10 cellular contexts compared by ENCODE assay signal in the genomic region with DNA sequence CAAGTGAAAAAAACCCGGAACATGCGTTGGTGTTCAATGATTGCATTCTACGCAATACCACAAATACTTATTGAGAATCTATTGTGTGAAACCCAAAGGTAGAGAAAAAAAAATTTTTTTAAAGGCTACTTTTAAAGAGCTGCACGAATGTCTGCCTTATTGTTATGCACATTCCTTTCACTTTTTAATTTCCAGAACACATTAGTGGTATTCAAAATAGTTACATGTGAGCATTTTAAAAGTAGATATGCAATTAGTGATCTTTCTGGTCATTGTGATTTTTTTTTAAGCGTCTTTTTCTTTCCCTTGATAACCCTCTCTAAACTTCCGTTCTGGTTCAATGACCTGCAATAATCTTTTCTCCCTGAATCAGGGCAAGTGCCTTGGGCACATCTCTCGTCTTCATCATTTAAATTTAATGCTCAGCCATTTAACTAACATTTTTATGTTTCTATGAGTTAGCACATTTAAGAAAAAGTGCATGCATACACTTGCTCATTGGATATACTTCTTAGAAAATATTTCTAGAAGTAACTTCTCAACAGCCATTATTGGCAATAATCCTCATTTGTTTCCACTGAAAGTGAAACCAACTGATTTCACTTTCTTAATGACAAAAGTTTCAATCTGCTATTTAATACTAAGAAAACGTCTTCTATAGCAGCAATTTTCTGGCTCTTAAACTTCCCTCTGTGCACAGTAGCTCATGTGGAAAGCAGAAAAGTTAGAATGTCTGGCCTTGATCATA.
DNase-seq lines count a peak whose midpoint lies in the region; ATAC-seq and TF ChIP-seq lines count a peak whose summit lies in the region.
"Had no signal": no experiment of that assay in that cellular context is flagged by ENCODE, and none has a peak within 500 bp of the region (broad histone marks: within the 10 kb centered on the region; RNA-seq: fewer than 3 reads in every experiment).

No MANE protein-coding gene starts in this region.

- H4K8ac ChIP-seq in IMR-90 (ENCODE audit: low read depth in 2 of 2, low read length in 2 of 2): peak overlapping the region in 1 of 2 experiments; percentile 54; a peak in 3 of 4 replicates

- H2BK120ac ChIP-seq in IMR-90 (ENCODE audit: low read depth, low read length): no peak overlapping the region

- no CpG with 5 or more reads among the region's 8 CpGs for WGBS in IMR-90 (ENCODE audit: extremely low coverage in 2 of 2, insufficient read length in 1 of 2), 2 experiments

- no peaks in the 10 kb centered on the region for H4K20me1 ChIP-seq in BLaER1 treated with 17β-estradiol and CSF1 and Interleukin-3, amounts not matched to agents 10 nM and 100 nM
- H4K20me1 ChIP-seq in IMR-90 (ENCODE audit: insufficient read depth, low read length): no peaks in the 10 kb centered on the region

- no peak for TF ChIP-seq CTCF in IMR-90 (conservative IDR thresholded peaks at IDR 0.05; ENCODE audit: low read depth, low read length)

- no peaks in the 10 kb centered on the region for H3K36me3 ChIP-seq in BLaER1 treated with 17β-estradiol and CSF1 and Interleukin-3, amounts not matched to agents 10 nM and 100 nM
- H3K36me3 ChIP-seq in IMR-90 (ENCODE audit: control insufficient read depth, insufficient read depth, low read length): peaks cover 3% of the 10 kb centered on the region; the same call in 1 of the 2 replicates
- 0 out of 2 replicates have a peak, but pooled peaks cover 2% of the 10 kb centered on the region for H3K36me3 ChIP-seq in iPS-20b (ENCODE audit: insufficient read depth, low read depth, low read length)
- no peaks in the 10 kb centered on the region for H3K36me3 ChIP-seq in H7 (replicated peaks; ENCODE audit: control insufficient read depth, insufficient read depth, low read length)

- peak overlapping the region in 4 of 10 experiments; percentile 0 to 31 (median 12); a peak in 5 of 20 replicates for H3K4me3 ChIP-seq in BLaER1 treated with 17β-estradiol and CSF1 and Interleukin-3, amounts not matched to agents 10 nM and 100 nM
- H3K4me3 ChIP-seq in IMR-90 (ENCODE audit: insufficient read depth, low read depth, low read length): 0 out of 2 replicates have a peak overlapping the region, but pooled peaks have one; percentile 26
- H3K4me3 ChIP-seq in iPS-20b (ENCODE audit: low read length): no peak overlapping the region
- no peak overlapping the region for H3K4me3 ChIP-seq in H7 (ENCODE audit: insufficient read depth, low read depth, low read length)

- ATAC-seq in GM21360 (IDR thresholded peaks at IDR 0.05; ENCODE audit: unreplicated experiment) (peak; percentile 86), IMR-90 (ENCODE audit: low read depth) (no peak)

- DNase-seq in IMR-90 (no peak), mucosa of gallbladder (ENCODE audit: low spot score) (no peak), cerebellum (ENCODE audit: low spot score) (no peak), H7 (no peak)
- no peak for DNase-seq in activated CD8-positive, alpha-beta memory T cell treated with anti-CD3 and anti-CD28 coated beads, Interleukin-2, amount 50 U/mL, for 4 hours
- DNase-seq: cortex of kidney, NCI-H2171 treated with DMSO at 0.1 percent for 48 hours had no signal

- no peak overlapping the region for H3K4ac ChIP-seq in IMR-90 (ENCODE audit: low read depth, low read length)

- peak overlapping the region; percentile 93 for H4K5ac ChIP-seq in IMR-90 (ENCODE audit: low read depth, low read length)

- H3K27me3 ChIP-seq in BLaER1 treated with 17β-estradiol and CSF1 and Interleukin-3, amounts not matched to agents 10 nM and 100 nM: no peaks in the 10 kb centered on the region
- H3K27me3 ChIP-seq in IMR-90 (ENCODE audit: control insufficient read depth, insufficient read depth, low read length) (no peaks in the 10 kb centered on the region), iPS-20b (ENCODE audit: insufficient read depth, low read length) (no peaks in the 10 kb centered on the region), H7 (ENCODE audit: control insufficient read depth, insufficient read depth, low read length) (no peaks in the 10 kb centered on the region)

- no peak overlapping the region for H4K91ac ChIP-seq in IMR-90 (ENCODE audit: insufficient read depth, low read depth, low read length)

- peaks cover 19 to 20% of the 10 kb centered on the region in 2 experiments for H3K79me1 ChIP-seq in IMR-90 (ENCODE audit: low read depth in 1 of 2, low read length in 2 of 2)

- no peak overlapping the region for H2AK9ac ChIP-seq in IMR-90 (replicated peaks; ENCODE audit: low read depth, low read length, poor library complexity)

- BruUV-seq in IMR-90 (replicated peaks; lab: Mats Ljungman, UMichigan): no TSS peak

- peak overlapping the region; percentile 11; the same call in 1 of the 2 replicates for H3K14ac ChIP-seq in IMR-90 (replicated peaks; ENCODE audit: low read depth, low read length)

- peak overlapping the region in 5 of 11 experiments; percentile 13 to 58 (median 27); a peak in 5 of 22 replicates for H3K9ac ChIP-seq in BLaER1 treated with 17β-estradiol and CSF1 and Interleukin-3, amounts not matched to agents 10 nM and 100 nM
- H3K9ac ChIP-seq in IMR-90 (ENCODE audit: low read depth, low read length): peak overlapping the region; percentile 74; the same call in 1 of the 2 replicates
- peak overlapping the region; percentile 29; the same call in 1 of the 2 replicates for H3K9ac ChIP-seq in iPS-20b (ENCODE audit: low read depth, low read length)

- no peak overlapping the region for H2AK5ac ChIP-seq in IMR-90 (ENCODE audit: low read depth, low read length)

- POLR2A ChIA-PET in IMR-90 (lab: Charles Lee; ENCODE audit: unreplicated experiment): no interaction called here

- H3K4me1 ChIP-seq in BLaER1 treated with 17β-estradiol and CSF1 and Interleukin-3, amounts not matched to agents 10 nM and 100 nM: peaks cover 5 to 17% (median 14%) of the 10 kb centered on the region in 10 experiments; a peak in 17 of 20 replicates
- H3K4me1 ChIP-seq in IMR-90 (ENCODE audit: control insufficient read depth, insufficient read depth, low read length) (peaks cover 2% of the 10 kb centered on the region; the same call in 1 of the 2 replicates), iPS-20b (ENCODE audit: insufficient read depth, low read length) (peaks cover 32% of the 10 kb centered on the region)

- H2BK20ac ChIP-seq in IMR-90 (ENCODE audit: low read depth, low read length): no peak overlapping the region

- dilution Hi-C loops in IMR-90 (cut with HindIII; ENCODE audit: low sequenced_read_pairs, unreplicated experiment): no loop called here

- H2BK15ac ChIP-seq in IMR-90 (ENCODE audit: low read depth, low read length): no peak overlapping the region

- intact Hi-C loops in IMR-90 (cut with micrococcal nuclease): no loop called here

- no peaks in the 10 kb centered on the region for H3K9me3 ChIP-seq in BLaER1 treated with 17β-estradiol and CSF1 and Interleukin-3, amounts not matched to agents 10 nM and 100 nM (replicated peaks in 1 of 11)
- H3K9me3 ChIP-seq in IMR-90 (ENCODE audit: control insufficient read depth, insufficient read depth, low read length) (no peaks in the 10 kb centered on the region), iPS-20b (ENCODE audit: insufficient read depth, low read depth, low read length) (no peaks in the 10 kb centered on the region)

- H3K23ac ChIP-seq in IMR-90 (ENCODE audit: low read depth, low read length): no peak overlapping the region

- H3K9me1 ChIP-seq in IMR-90 (ENCODE audit: insufficient read depth, low read length): no peaks in the 10 kb centered on the region

- peak overlapping the region in 8 of 11 experiments; percentile 23 to 62 (median 48); a peak in 11 of 22 replicates for H3K27ac ChIP-seq in BLaER1 treated with 17β-estradiol and CSF1 and Interleukin-3, amounts not matched to agents 10 nM and 100 nM
- H3K27ac ChIP-seq in IMR-90 (ENCODE audit: insufficient read depth, low read length): peak overlapping the region; percentile 82; the same call in 1 of the 2 replicates
- no peak overlapping the region for H3K27ac ChIP-seq in iPS-20b (ENCODE audit: low read length)

- TF ChIP-seq RAD21 in IMR-90 (IDR thresholded peaks at IDR 0.05; ENCODE audit: low read length): no peak

- H3K56ac ChIP-seq in IMR-90 (ENCODE audit: extremely low read depth, insufficient read depth, low read length): no peak overlapping the region

- peak overlapping the region; percentile 12 for H2BK5ac ChIP-seq in IMR-90 (ENCODE audit: low read depth, low read length, poor library complexity, severe bottlenecking)

- H3K4me2 ChIP-seq in BLaER1 treated with 17β-estradiol and CSF1 and Interleukin-3, amounts not matched to agents 10 nM and 100 nM: peak overlapping the region; percentile 57 to 74 (median 66)
- H3K4me2 ChIP-seq in IMR-90 (ENCODE audit: low read depth, low read length): peak overlapping the region; percentile 94

- no peak for TF ChIP-seq POLR2A in IMR-90 (IDR thresholded peaks at IDR 0.05; ENCODE audit: low read depth, low read length)

- peak overlapping the region; percentile 9 for H2AFZ ChIP-seq in IMR-90 (replicated peaks; ENCODE audit: low read length, poor library complexity)

- peak overlapping the region; percentile 88; the same call in 1 of the 2 replicates for H3K18ac ChIP-seq in IMR-90 (ENCODE audit: low read depth, low read length)

- CTCF ChIA-PET in IMR-90 (lab: Yijun Ruan, JAX): no interaction called here

- in situ Hi-C loops in IMR-90 (cut with MboI; ENCODE audit: low sequenced_read_pairs): loop anchor here (25.0 kb wide), 1 partner anchor 1237 kb away; no protein-coding TSS in a partner anchor

TF ChIP-seq in IMR-90, 13 proteins besides CTCF, POLR2A, EP300 and RAD21:
- TF ChIP-seq, protein P1, sequence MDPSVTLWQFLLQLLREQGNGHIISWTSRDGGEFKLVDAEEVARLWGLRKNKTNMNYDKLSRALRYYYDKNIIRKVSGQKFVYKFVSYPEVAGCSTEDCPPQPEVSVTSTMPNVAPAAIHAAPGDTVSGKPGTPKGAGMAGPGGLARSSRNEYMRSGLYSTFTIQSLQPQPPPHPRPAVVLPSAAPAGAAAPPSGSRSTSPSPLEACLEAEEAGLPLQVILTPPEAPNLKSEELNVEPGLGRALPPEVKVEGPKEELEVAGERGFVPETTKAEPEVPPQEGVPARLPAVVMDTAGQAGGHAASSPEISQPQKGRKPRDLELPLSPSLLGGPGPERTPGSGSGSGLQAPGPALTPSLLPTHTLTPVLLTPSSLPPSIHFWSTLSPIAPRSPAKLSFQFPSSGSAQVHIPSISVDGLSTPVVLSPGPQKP (IDR thresholded peaks at IDR 0.05; ENCODE audit: borderline replicate concordance, low read depth, low read length): no peak
- no peak for TF ChIP-seq RFX5 (IDR thresholded peaks at IDR 0.05; ENCODE audit: low read depth, low read length)
- no peak for TF ChIP-seq MAZ (IDR thresholded peaks at IDR 0.05; ENCODE audit: borderline replicate concordance, low read depth, low read length)
